18 cellular contexts compared by ENCODE assay signal in the genomic region with DNA sequence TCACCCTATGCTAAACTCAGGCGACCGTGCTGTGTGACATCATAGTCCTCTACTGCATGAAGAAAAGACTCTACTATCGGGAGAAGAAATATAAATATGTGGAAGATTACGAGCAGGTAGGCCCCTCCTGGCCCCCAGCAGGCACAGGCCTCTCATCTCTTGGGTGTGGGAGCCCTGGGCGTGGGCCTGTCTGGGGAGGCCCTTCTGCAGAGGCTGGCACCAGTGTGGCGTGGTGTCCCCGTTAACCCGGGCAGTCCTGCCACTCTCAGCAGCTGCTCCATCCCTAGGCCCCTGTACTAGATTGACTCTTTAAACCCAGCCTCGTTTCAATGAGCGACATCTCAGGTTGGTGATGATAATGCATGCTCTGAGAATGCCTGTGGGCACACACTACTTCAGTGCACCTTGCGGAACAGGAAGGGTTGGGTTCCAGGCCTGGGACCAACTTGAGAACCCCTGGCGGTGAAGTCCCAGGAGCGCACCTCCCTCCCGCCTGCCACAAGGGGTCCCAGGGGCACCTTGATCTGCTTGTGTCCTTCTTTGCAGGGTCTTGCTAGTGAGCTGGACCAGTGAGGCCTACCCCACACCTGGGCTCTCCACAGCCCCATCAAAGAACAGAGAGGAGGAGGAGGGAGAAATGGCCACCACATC. TPM values are rescaled to one million over a fixed set of nuclear protein-coding genes. Genes with fewer than 3 reads are reported as not detected.
A peak's percentile ranks its signal among the peaks of the same experiment; 100 is the strongest.
DNase-seq lines count a peak whose midpoint lies in the region; ATAC-seq and TF ChIP-seq lines count a peak whose summit lies in the region.
"Had no signal": no experiment of that assay in that cellular context is flagged by ENCODE, and none has a peak within 500 bp of the region (broad histone marks: within the 10 kb centered on the region; RNA-seq: fewer than 3 reads in every experiment).

No MANE protein-coding gene starts in this region.

- intact Hi-C loops in tibial artery (cut with DNase I; ENCODE audit: low total_unique reads), result no loop called here

- no peak for TF ChIP-seq POLR2A in NB4 (IDR thresholded peaks at IDR 0.05; ENCODE audit: extremely low read depth, insufficient read length)

- H3K4me3 Mint-ChIP-seq in activated CD8-positive, alpha-beta memory T cell treated with anti-CD3 and anti-CD28 coated beads, Interleukin-2, amount 10 ng/mL, durations not matched to agents 7 days and 5 days, result no peak overlapping the region
- H3K4me3 Mint-ChIP-seq in endodermal cell, result no peak overlapping the region
- H3K4me3 Mint-ChIP-seq: CD4-positive, CD25-positive, alpha-beta regulatory T cell; IgD-negative memory B cell; naive thymus-derived CD4-positive, alpha-beta T cell had no signal

- H3K23ac ChIP-seq in trophoblast cell (ENCODE audit: low read length), result no peak overlapping the region

- H3K14ac ChIP-seq in trophoblast cell (ENCODE audit: low read length), result no peak overlapping the region

- H3K27ac Mint-ChIP-seq in activated CD8-positive, alpha-beta memory T cell treated with anti-CD3 and anti-CD28 coated beads, Interleukin-2, amount 10 ng/mL, durations not matched to agents 7 days and 5 days, result peak overlapping the region; percentile 9
- no peak overlapping the region for H3K27ac Mint-ChIP-seq in endodermal cell
- H3K27ac Mint-ChIP-seq: CD4-positive, CD25-positive, alpha-beta regulatory T cell; IgD-negative memory B cell had no signal

- no peak overlapping the region for H2AFZ ChIP-seq in trophoblast cell (ENCODE audit: insufficient read depth, low read length, poor library complexity)

- TF ChIP-seq CTCF in NB4 (IDR thresholded peaks at IDR 0.05; ENCODE audit: low read depth, low read length) (peak; percentile 4), endodermal cell (conservative IDR thresholded peaks at IDR 0.05) (peak; percentile 67), tibial artery (IDR thresholded peaks at IDR 0.05) (no peak)

- no peak for ATAC-seq in activated CD8-positive, alpha-beta memory T cell treated with anti-CD3 and anti-CD28 coated beads, Interleukin-2, amount 10 ng/mL, durations not matched to agents 7 days and 5 days
- ATAC-seq: naive thymus-derived CD4-positive, alpha-beta T cell; SK-N-SH treated with all-trans-retinoic acid at 6 μM for 48 hours had no signal

- H3K4me3 ChIP-seq in NB4 (ENCODE audit: low read depth, low read length) (no peak overlapping the region), endodermal cell (ENCODE audit: low read length) (no peak overlapping the region), trophoblast cell (ENCODE audit: low read depth, low read length) (no peak overlapping the region), tibial artery (no peak overlapping the region)

- H3K27me3 Mint-ChIP-seq in activated CD8-positive, alpha-beta memory T cell treated with anti-CD3 and anti-CD28 coated beads, Interleukin-2, amount 10 ng/mL, durations not matched to agents 7 days and 5 days, result no peaks in the 10 kb centered on the region
- no peaks in the 10 kb centered on the region for H3K27me3 Mint-ChIP-seq in endodermal cell (ENCODE audit: insufficient read depth)
- H3K27me3 Mint-ChIP-seq: CD4-positive, CD25-positive, alpha-beta regulatory T cell; IgD-negative memory B cell; naive thymus-derived CD4-positive, alpha-beta T cell had no signal

- H3K18ac ChIP-seq in trophoblast cell (ENCODE audit: low read length), result no peak overlapping the region

- H3K4me1 ChIP-seq in endodermal cell (ENCODE audit: control insufficient read depth, insufficient read depth, low read length), result peaks cover 3% of the 10 kb centered on the region
- peaks cover 5 to 7% of the 10 kb centered on the region in 2 experiments for H3K4me1 ChIP-seq in trophoblast cell (ENCODE audit: control insufficient read depth in 1 of 2, insufficient read depth in 2 of 2, low read length in 2 of 2)
- peaks cover 0 to 8% (median 5%) of the 10 kb centered on the region in 4 donors for H3K4me1 ChIP-seq in tibial artery

- peaks cover 13% of the 10 kb centered on the region for H3K79me1 ChIP-seq in trophoblast cell (ENCODE audit: low read length)

- H3K27ac ChIP-seq in endodermal cell (ENCODE audit: low read depth, low read length) (no peak overlapping the region), trophoblast cell (ENCODE audit: low read depth, low read length) (no peak overlapping the region), tibial artery (no peak overlapping the region)

- H3K4me1 Mint-ChIP-seq in activated CD8-positive, alpha-beta memory T cell treated with anti-CD3 and anti-CD28 coated beads, Interleukin-2, amount 10 ng/mL, durations not matched to agents 7 days and 5 days, result peaks cover 20% of the 10 kb centered on the region
- H3K4me1 Mint-ChIP-seq in endodermal cell, result no peaks in the 10 kb centered on the region

- DNase-seq in activated CD8-positive, alpha-beta memory T cell treated with anti-CD3 and anti-CD28 coated beads, Interleukin-2, amount 10 ng/mL, durations not matched to agents 7 days and 5 days, result no peak
- DNase-seq in activated CD8-positive, alpha-beta memory T cell treated with anti-CD3 and anti-CD28 coated beads, Interleukin-2, amount 50 U/mL, for 48 hours, result no peak
- no peak for DNase-seq in NB4 (ENCODE audit: low read depth)
- peak; percentile 87 for DNase-seq in endodermal cell
- DNase-seq in trophoblast cell, result peak in 1 of 2 donors; percentile 21
- DNase-seq in NK-92 treated with Interleukin-12 subunit alpha and Interleukin-12 subunit beta, amount 100 ng/mL, for 24 hours (lab: John Stamatoyannopoulos, UW), result no peak
- no peak for DNase-seq in tibial artery
- DNase-seq in dermis blood vessel endothelial cell, result no peak
- DNase-seq: activated CD8-positive, alpha-beta memory T cell treated with anti-CD3 and anti-CD28 coated beads, Interleukin-2, amount 50 U/mL, for 4 hours; activated naive CD4-positive, alpha-beta T cell treated with anti-CD3 and anti-CD28 coated beads, Interleukin-2, amount 50 U/mL, for 16 hours; CD4-positive, CD25-positive, alpha-beta regulatory T cell; naive thymus-derived CD4-positive, alpha-beta T cell; NCI-H146; NCI-H748 treated with DMSO at 0.1 percent for 48 hours; stimulated activated CD4-positive, alpha-beta T cell treated with anti-CD3 and anti-CD28 coated beads, Interleukin-4, amount 100 ng/mL, for 4 hours; T1000 had no signal

- peaks cover 46% of the 10 kb centered on the region for H3K36me3 Mint-ChIP-seq in activated CD8-positive, alpha-beta memory T cell treated with anti-CD3 and anti-CD28 coated beads, Interleukin-2, amount 10 ng/mL, durations not matched to agents 7 days and 5 days
- H3K36me3 Mint-ChIP-seq in endodermal cell (ENCODE audit: low read depth), result peaks cover 39% of the 10 kb centered on the region

- H4K12ac ChIP-seq in trophoblast cell (ENCODE audit: low read depth, low read length), result no peak overlapping the region

- H4K8ac ChIP-seq in trophoblast cell (ENCODE audit: low read depth, low read length), result no peak overlapping the region

- no peak overlapping the region for H3K4ac ChIP-seq in trophoblast cell (ENCODE audit: low read depth, low read length)

- no peaks in the 10 kb centered on the region for H3K9me3 ChIP-seq in endodermal cell (ENCODE audit: control insufficient read depth, low read length)
- peaks cover 1% of the 10 kb centered on the region for H3K9me3 ChIP-seq in trophoblast cell (ENCODE audit: insufficient read depth, low read depth, low read length)
- H3K9me3 ChIP-seq in tibial artery, result no peaks in the 10 kb centered on the region

- CTCF ChIA-PET in activated CD8-positive, alpha-beta memory T cell treated with anti-CD3 and anti-CD28 coated beads, Interleukin-2, amount 10 ng/mL, durations not matched to agents 7 days and 5 days (lab: Charles Lee), result interaction anchor here (0.6 kb wide), 1 partner anchor 33 kb away, joined by 3 read pairs; no protein-coding TSS in a partner anchor

- H3K36me3 ChIP-seq in endodermal cell (ENCODE audit: control insufficient read depth, insufficient read depth, low read length) (peaks cover 34% of the 10 kb centered on the region), trophoblast cell (ENCODE audit: control insufficient read depth in 1 of 2, insufficient read depth in 2 of 2, low read length in 2 of 2) (peaks cover 17% of the 10 kb centered on the region in 2 experiments), tibial artery (peaks cover 18 to 72% (median 44%) of the 10 kb centered on the region in 3 donors)

- H3K27me3 ChIP-seq in endodermal cell (ENCODE audit: control insufficient read depth, insufficient read depth, low read length, poor library complexity, severe bottlenecking) (no peaks in the 10 kb centered on the region), trophoblast cell (ENCODE audit: insufficient read depth, low read length) (no peaks in the 10 kb centered on the region), tibial artery (no peaks in the 10 kb centered on the region)

- H3K79me2 ChIP-seq in trophoblast cell (ENCODE audit: control insufficient read depth, insufficient read depth, low read length, poor library complexity), result no peaks in the 10 kb centered on the region

- no peak overlapping the region for H2AK5ac ChIP-seq in trophoblast cell (ENCODE audit: low read length)

- H2BK12ac ChIP-seq in trophoblast cell (ENCODE audit: low read length), result no peak overlapping the region

- no peak overlapping the region for H3K9ac ChIP-seq in endodermal cell (ENCODE audit: extremely low read depth, low read length, poor library complexity, severe bottlenecking)
- H3K9ac ChIP-seq in trophoblast cell (ENCODE audit: low read length), result no peak overlapping the region

- WGBS in endodermal cell (ENCODE audit: insufficient coverage in 1 of 2, insufficient read length in 1 of 2), 2 experiments, result 95 to 96% methylated on average over 8 to 14 of the region's 14 CpGs
- no CpG with 5 or more reads among the region's 14 CpGs for WGBS in trophoblast cell (ENCODE audit: extremely low coverage, insufficient coverage, insufficient read length)

- H3K4me2 ChIP-seq in trophoblast cell (ENCODE audit: low read length), result no peak overlapping the region

- no peaks in the 10 kb centered on the region for H3K9me3 Mint-ChIP-seq in activated CD8-positive, alpha-beta memory T cell treated with anti-CD3 and anti-CD28 coated beads, Interleukin-2, amount 10 ng/mL, durations not matched to agents 7 days and 5 days (ENCODE audit: low read depth)
- H3K9me3 Mint-ChIP-seq in endodermal cell, result no peaks in the 10 kb centered on the region
- H3K9me3 Mint-ChIP-seq: CD4-positive, CD25-positive, alpha-beta regulatory T cell; IgD-negative memory B cell had no signal

- H2BK120ac ChIP-seq in trophoblast cell (ENCODE audit: insufficient read depth, low read length, poor library complexity), result no peak overlapping the region

- H2BK5ac ChIP-seq in trophoblast cell (ENCODE audit: low read depth, low read length, poor library complexity), result no peak overlapping the region

- peak overlapping the region; percentile 21 for H4K91ac ChIP-seq in trophoblast cell (ENCODE audit: low read depth, low read length)

RNA-seq across cellular contexts. Expression of a gene that starts 23.2 kb away (rescaled TPM):
- total RNA-seq in activated CD8-positive, alpha-beta memory T cell treated with anti-CD3 and anti-CD28 coated beads, Interleukin-2, amount 10 ng/mL, durations not matched to agents 7 days and 5 days, result 10 to 100 TPM; 52.6 to 64.8 TPM
- total RNA-seq in endodermal cell (10 to 100 TPM; 11.5 to 21.1 TPM), dermis blood vessel endothelial cell (105 and 193 TPM in 2 replicates)
- 14.6 TPM for polyA plus RNA-seq in endodermal cell (2013, experiment 1 of 2)
- polyA plus RNA-seq in endodermal cell (2013, experiment 2 of 2), result 13.8 TPM
- 17.7 and 18.6 TPM in 2 replicates for polyA plus RNA-seq in trophoblast cell (2013)

Comparison
In these comparisons a context has a peak if more than half of its experiments do, and no peak if none do; other contexts are left out.
1. CTCF ChIP-seq: peak in NB4 (single experiment) and endodermal cell (single experiment); none in tibial artery (0 of 2).